ENCODE assay signal across 8 cellular contexts in the genomic region with DNA sequence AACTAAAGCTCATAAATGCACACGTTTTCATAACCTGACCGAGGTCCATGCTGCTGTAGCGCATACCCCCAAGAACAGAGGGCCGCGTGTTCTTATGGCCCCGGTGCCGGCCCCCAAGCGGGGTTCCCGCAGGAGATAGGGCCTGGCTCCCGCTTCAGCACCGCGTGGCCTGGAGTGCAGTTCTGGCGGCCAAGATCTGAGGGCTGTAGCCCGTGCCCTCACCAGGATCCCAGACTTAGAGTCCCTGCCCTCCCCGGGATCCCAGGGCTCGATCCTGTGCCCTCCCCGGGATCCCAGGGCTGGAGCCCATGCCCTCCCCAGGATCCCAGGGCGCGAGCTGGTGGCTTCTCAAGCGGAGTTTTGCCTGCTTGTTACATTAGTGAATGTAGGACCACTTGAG. TPM values are rescaled to one million over a fixed set of nuclear protein-coding genes. Genes with fewer than 3 reads are reported as not detected.
A peak's percentile ranks its signal among the peaks of the same experiment; 100 is the strongest.
DNase-seq lines count a peak whose midpoint lies in the region; ATAC-seq and TF ChIP-seq lines count a peak whose summit lies in the region.

No MANE protein-coding gene starts in this region.

- no peak overlapping the region for H3K27ac ChIP-seq in H9 (ENCODE audit: insufficient read length, low read depth, low read length)

- H3K9me3 Mint-ChIP-seq in H9 = no peaks in the 10 kb centered on the region

- no peak overlapping the region for H4K8ac ChIP-seq in H9 (replicated peaks; ENCODE audit: insufficient read length, low read depth, low read length)

- H3K4me3 Mint-ChIP-seq in H9 = peak overlapping the region; percentile 83 to 95

- H3K4me2 ChIP-seq in H9 (ENCODE audit: insufficient read depth, insufficient read length, low read length) = peak overlapping the region; percentile 94

- TF ChIP-seq CTCF in H9 (conservative IDR thresholded peaks at IDR 0.05) (no peak), fibroblast of the aortic adventitia (IDR thresholded peaks at IDR 0.05; ENCODE audit: insufficient read depth, low read length) (no peak), GM13977 (IDR thresholded peaks at IDR 0.05; ENCODE audit: extremely low read depth, insufficient read depth, missing control alignments) (no peak)

- H2AFZ ChIP-seq in H9 (ENCODE audit: low read length) = peak overlapping the region; percentile 10

- H3K27me3 ChIP-seq in H9 (ENCODE audit: insufficient read depth, low read length) = no peaks in the 10 kb centered on the region; the same call in 1 of the 2 replicates

- H2BK15ac ChIP-seq in H9 (ENCODE audit: low read depth, low read length) = no peak overlapping the region

- WGBS in H9 (ENCODE audit: extremely low coverage, insufficient read length, low lambda C conversion rate) = no CpG with 5 or more reads among the region's 20 CpGs

- H3K79me1 ChIP-seq in H9 (ENCODE audit: insufficient read depth, low read depth, low read length, poor library complexity, severe bottlenecking) = peaks cover 9% of the 10 kb centered on the region

- H4K5ac ChIP-seq in H9 (ENCODE audit: insufficient read length, low read depth, low read length) = no peak overlapping the region

- H2BK20ac ChIP-seq in H9 (ENCODE audit: low read depth, low read length, poor library complexity, severe bottlenecking) = no peak overlapping the region

- H3K23ac ChIP-seq in H9 (ENCODE audit: insufficient read length, low read depth, low read length) = no peak overlapping the region

- H3K9ac ChIP-seq in H9 (ENCODE audit: extremely low read depth, insufficient read length, low read length) = peak overlapping the region; percentile 9

- peaks cover 16% of the 10 kb centered on the region; the same call in 1 of the 2 replicates for H3K79me2 ChIP-seq in H9 (ENCODE audit: insufficient read depth, low read length)

- no peak overlapping the region for H2BK12ac ChIP-seq in H9 (ENCODE audit: insufficient read length, low read depth, low read length)

- no peak overlapping the region for H3K4ac ChIP-seq in H9 (ENCODE audit: low read depth, low read length)

- peaks cover 7 to 21% (median 16%) of the 10 kb centered on the region in 3 experiments; a peak in 6 of 7 replicates for H3K36me3 Mint-ChIP-seq in H9 (ENCODE audit: insufficient read depth in 1 of 3, low read depth in 3 of 3)

- 0 out of 7 replicates have a peak overlapping the region, but pooled peaks of 1 of the 3 experiments have one; percentile 55 for H3K27ac Mint-ChIP-seq in H9

- peaks cover 15 to 24% of the 10 kb centered on the region in 2 experiments for H3K4me1 Mint-ChIP-seq in H9

- no peak overlapping the region for H3K18ac ChIP-seq in H9 (ENCODE audit: insufficient read length, low read depth, low read length)

- H3K27me3 Mint-ChIP-seq in H9 (ENCODE audit: low read depth) = peaks cover 44% of the 10 kb centered on the region

- no peaks in the 10 kb centered on the region for H3K9me3 ChIP-seq in H9 (ENCODE audit: control insufficient read depth, low read depth, low read length)

- H2BK120ac ChIP-seq in H9 (ENCODE audit: low read depth, low read length, poor library complexity, severe bottlenecking) = no peak overlapping the region

- DNase-seq in H9 (peak; percentile 61), fibroblast of the aortic adventitia (ENCODE audit: low read depth) (no peak), sciatic nerve (ENCODE audit: low spot score) (peak; percentile 59), GM13977 (ENCODE audit: low spot score) (no peak)

- no peak overlapping the region for H2AK5ac ChIP-seq in H9 (ENCODE audit: insufficient read length, low read length)

- H3K14ac ChIP-seq in H9 (ENCODE audit: insufficient read depth, low read length) = no peak overlapping the region

- no peak overlapping the region for H4K91ac ChIP-seq in H9 (ENCODE audit: insufficient read length, low read depth, low read length)

- no peak overlapping the region for H2BK5ac ChIP-seq in H9 (ENCODE audit: insufficient read length, low read length)

- H4K20me1 ChIP-seq in H9 (ENCODE audit: control insufficient read depth, insufficient read depth, insufficient read length) = no peaks in the 10 kb centered on the region

- H3K4me3 ChIP-seq in fibroblast of the aortic adventitia (ENCODE audit: low read depth, low read length) = peak overlapping the region; percentile 82

- peaks cover 4% of the 10 kb centered on the region for H3K4me1 ChIP-seq in H9 (ENCODE audit: insufficient read depth, low read length)

- no peak overlapping the region for H3K56ac ChIP-seq in H9 (ENCODE audit: insufficient read length, low read depth, low read length)

- peaks cover 10% of the 10 kb centered on the region for H3K23me2 ChIP-seq in H9 (ENCODE audit: insufficient read length, low read depth, low read length, poor library complexity, severe bottlenecking)

- in situ Hi-C loops in GM13977 (cut with MboI; ENCODE audit: low pct_unique_long_range_greater_than_20kb, low sequenced_read_pairs, unreplicated experiment) = no loop called here

- H3T11ph ChIP-seq in H9 (ENCODE audit: low read length) = no peak overlapping the region

- intact Hi-C loops in sciatic nerve (cut with DNase I) = loop anchor here (10.0 kb wide), 1 partner anchor 354 kb away; the partner anchor contains the start of gene BLOC1S4

- ATAC-seq in SK-N-SH treated with all-trans-retinoic acid at 6 μM for 48 hours (peak; percentile 8), sciatic nerve (no peak), HG03457 (IDR thresholded peaks at IDR 0.05; ENCODE audit: unreplicated experiment) (no peak), HG02759 (IDR thresholded peaks at IDR 0.05; ENCODE audit: unreplicated experiment) (no peak), HG03571 (IDR thresholded peaks at IDR 0.05; ENCODE audit: unreplicated experiment) (no peak)

TF ChIP-seq in SK-N-SH treated with all-trans-retinoic acid at 6 μM for 48 hours, 23 proteins besides CTCF, POLR2A, EP300 and RAD21:
- TF ChIP-seq ZNF8 (CRISPR knock-in tag; IDR thresholded peaks at IDR 0.05) (no peak), PPARA (CRISPR knock-in tag; IDR thresholded peaks at IDR 0.05; ENCODE audit: borderline replicate concordance) (no peak)

RNA-seq across cellular contexts. Expression of gene GRPEL1, which starts 1.0 kb away (rescaled TPM):
- total RNA-seq in H9 (2021) (40.7 and 41.3 TPM in 2 replicates), fibroblast of the aortic adventitia (ENCODE audit: low replicate concordance) (8.6 and 16.1 TPM in 2 replicates), sciatic nerve (20.6 TPM)

RNA-seq across cellular contexts. Expression of gene TADA2B, which starts 25.7 kb away (rescaled TPM):
- total RNA-seq in H9 (2021) = 14.0 and 17.0 TPM in 2 replicates
- 5.6 and 11.5 TPM in 2 replicates for total RNA-seq in fibroblast of the aortic adventitia (ENCODE audit: low replicate concordance)
- 14.8 TPM for total RNA-seq in sciatic nerve

Comparison
In these comparisons a context has a peak if more than half of its experiments do, and no peak if none do; other contexts are left out.
1. DNase-seq: peak in H9 (single experiment) and sciatic nerve (single experiment); none in fibroblast of the aortic adventitia (single experiment) and GM13977 (single experiment).